In the genomic region with DNA sequence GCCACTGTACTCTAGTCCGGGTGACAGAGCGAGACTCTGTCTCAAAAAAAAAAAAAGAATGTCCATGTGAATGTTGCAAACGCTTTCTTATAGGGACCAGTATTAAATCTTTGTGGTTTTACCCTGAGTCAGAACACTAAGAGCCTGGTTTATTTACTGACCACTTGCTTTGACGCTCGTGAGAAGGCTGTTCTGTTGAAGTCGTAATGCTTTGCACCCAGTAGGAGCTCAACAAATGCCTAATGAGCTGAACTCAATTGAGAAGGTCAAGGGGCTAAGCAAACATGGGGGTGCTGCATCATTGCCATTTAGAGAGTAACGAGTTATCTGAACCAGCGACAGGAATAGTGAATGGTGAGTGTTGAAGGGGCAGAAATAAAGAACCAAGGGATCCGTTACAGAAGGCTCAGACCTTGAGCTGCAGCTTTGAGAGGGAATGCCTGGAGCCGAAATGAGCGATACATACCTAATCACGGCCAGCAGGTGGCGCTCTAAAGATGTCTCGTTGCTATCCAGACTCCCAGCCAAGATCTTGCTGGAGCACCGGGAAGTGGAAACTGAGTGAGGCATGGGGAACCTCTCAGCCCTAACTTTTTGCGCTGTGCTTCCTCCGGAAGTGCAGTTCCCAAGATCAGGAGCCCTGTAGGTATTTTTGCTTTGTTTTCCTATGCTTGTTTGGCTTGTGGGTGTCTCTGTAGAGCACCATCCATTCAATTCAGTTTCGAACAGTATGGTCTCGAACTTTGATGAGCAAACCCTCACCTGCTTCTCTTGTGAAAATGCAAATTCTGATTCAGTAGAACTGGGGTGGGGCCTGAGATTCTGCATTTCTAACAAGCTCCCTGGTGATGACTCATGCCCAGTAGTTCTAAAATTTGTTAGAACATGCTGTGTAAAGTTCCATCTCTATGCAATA, we compare ENCODE assay signal across 8 cellular contexts. TPM values are rescaled to one million over a fixed set of nuclear protein-coding genes. Genes with fewer than 3 reads are reported as not detected.
DNase-seq lines count a peak whose midpoint lies in the region; ATAC-seq, FAIRE-seq and TF ChIP-seq lines count a peak whose summit lies in the region.

No MANE protein-coding gene starts in this region.

- peak; percentile 64 for ATAC-seq in central memory CD8-positive, alpha-beta T cell (replicated peaks; ENCODE audit: extremely low read depth, poor library complexity, severe bottlenecking)
- no peak for ATAC-seq in GM18870 (IDR thresholded peaks at IDR 0.05; ENCODE audit: unreplicated experiment)

- peak; percentile 97 for FAIRE-seq in keratinocyte (lab: Jason Lieb, UNC)

- H3K79me2 ChIP-seq in keratinocyte (ENCODE audit: control insufficient read depth, insufficient read depth, low read length) = no peaks in the 10 kb centered on the region

- H3K27ac Mint-ChIP-seq in central memory CD8-positive, alpha-beta T cell (ENCODE audit: low read depth) = no peak overlapping the region

- no peaks in the 10 kb centered on the region for H3K9me3 Mint-ChIP-seq in central memory CD8-positive, alpha-beta T cell

- H3K9me3 ChIP-seq in keratinocyte (ENCODE audit: control insufficient read depth, low read depth, low read length) = no peaks in the 10 kb centered on the region

- no peaks in the 10 kb centered on the region for H4K20me1 ChIP-seq in keratinocyte (ENCODE audit: control insufficient read depth, extremely low read depth, insufficient read depth, low read length)

- H3K36me3 ChIP-seq in keratinocyte (ENCODE audit: control insufficient read depth in 2 of 2, extremely low read depth in 1 of 2, insufficient read depth in 2 of 2, low read length in 2 of 2) = no peaks in the 10 kb centered on the region

- dilution Hi-C loops in keratinocyte (cut with MboI; ENCODE audit: extremely low pct_ligation_motif_present, low sequenced_read_pairs) = no loop called here

- peaks cover 10% of the 10 kb centered on the region for H3K27me3 Mint-ChIP-seq in central memory CD8-positive, alpha-beta T cell

- H3K4me3 ChIP-seq in keratinocyte (ENCODE audit: control insufficient read depth in 2 of 3, extremely low read depth in 1 of 3, insufficient read depth in 2 of 3, low read depth in 1 of 3, low read length in 3 of 3) = peak overlapping the region in 2 of 3 experiments; percentile 9 to 34

- H2AFZ ChIP-seq in keratinocyte (ENCODE audit: control insufficient read depth, low read length) = peak overlapping the region; percentile 42

- in situ Hi-C loops in ACHN (cut with HindIII; ENCODE audit: low pct_ligation_motif_present, low pct_unique_long_range_greater_than_20kb, low sequenced_read_pairs) = no loop called here

- H3K4me1 ChIP-seq in keratinocyte (ENCODE audit: control insufficient read depth, extremely low read depth, insufficient read depth, low read length) = peaks cover 18% of the 10 kb centered on the region

- H3K27me3 ChIP-seq in keratinocyte (ENCODE audit: control insufficient read depth, extremely low read depth, insufficient read depth, low read length) = no peaks in the 10 kb centered on the region

- H3K36me3 Mint-ChIP-seq in central memory CD8-positive, alpha-beta T cell (ENCODE audit: insufficient read depth) = no peaks in the 10 kb centered on the region

- H3K4me2 ChIP-seq in keratinocyte (ENCODE audit: control insufficient read depth, extremely low read depth, insufficient read depth, low read depth, low read length) = peak overlapping the region; percentile 30

- peak; percentile 84 to 96 (median 95) for TF ChIP-seq CTCF in keratinocyte (optimal IDR thresholded peaks at IDR 0.05 in 1 of 3, IDR thresholded peaks at IDR 0.05 in 1 of 3, conservative IDR thresholded peaks at IDR 0.05 in 1 of 3; ENCODE audit: extremely low read depth in 1 of 3, insufficient read depth in 2 of 3, low read length in 3 of 3)

- no peak overlapping the region for H3K4me3 Mint-ChIP-seq in central memory CD8-positive, alpha-beta T cell

- DNase-seq in ACHN (peak; percentile 89), H4 (ENCODE audit: low spot score) (peak; percentile 75), NCI-H2227 treated with DMSO at 0.1 percent for 48 hours (lab: John Stamatoyannopoulos, UW) (peak; percentile 81), keratinocyte (ENCODE audit: low read depth, low spot score) (peak; percentile 76)
- DNase-seq in activated CD4-positive, CD25-positive, alpha-beta regulatory T cell treated with anti-CD3 and anti-CD28 coated beads, Interleukin-2, amount 50 U/mL, for 16 hours (ENCODE audit: low read depth, low spot score) = peak; percentile 62
- DNase-seq in central memory CD8-positive, alpha-beta T cell (ENCODE audit: low spot score in 2 of 2) = peak; percentile 47 to 74
- DNase-seq in stimulated activated CD4-positive, alpha-beta T cell treated with anti-CD3 and anti-CD28 coated beads, Interleukin-1b, Interleukin-23, amount 100 ng/mL, for 1 hour (ENCODE audit: low read depth in 2 of 2) = peak; percentile 23 to 64

- no peaks in the 10 kb centered on the region for H3K9me1 ChIP-seq in keratinocyte (ENCODE audit: control insufficient read depth, extremely low read depth, insufficient read depth, low read length)

- H3K4me1 Mint-ChIP-seq in central memory CD8-positive, alpha-beta T cell = peaks cover 9% of the 10 kb centered on the region

- no peak overlapping the region for H3K9ac ChIP-seq in keratinocyte (ENCODE audit: control insufficient read depth, extremely low read depth, insufficient read depth, low read length)

- peak overlapping the region; percentile 23 for H3K27ac ChIP-seq in keratinocyte (ENCODE audit: control insufficient read depth, insufficient read depth, low read length)

RNA-seq across cellular contexts. Expression of a gene that starts 12.6 kb away (rescaled TPM):
- not detected in 2 replicates for total RNA-seq in H4 (2014; rRNA removed; shearing (Covaris generic))
- polyA plus RNA-seq in keratinocyte = 0.18 to 0.46 TPM (median 0.23 TPM) in 3 replicates
- polyA plus RNA-seq in keratinocyte (2011; ENCODE audit: low read depth) = 0.81 TPM
- 0.16 TPM in 2 replicates for polyA plus RNA-seq in keratinocyte (2011; cell fraction: cytosol; rRNA removed)
- 0.75 and 0.76 TPM in 2 replicates for polyA plus RNA-seq in keratinocyte (2011; cell fraction: nucleus; rRNA removed)
- 0.15 and 6.4 TPM in 2 replicates for polyA plus RNA-seq in keratinocyte (2012; ENCODE audit: low replicate concordance)
- polyA minus RNA-seq in keratinocyte = 0.10 to 0.36 TPM (median 0.16 TPM) in 3 replicates
- not detected for polyA minus RNA-seq in keratinocyte (2011; cell fraction: cytosol; rRNA and poly(A)+ RNA removed)
- polyA minus RNA-seq in keratinocyte (2011; cell fraction: nucleus; rRNA and poly(A)+ RNA removed) = 0.53 and 0.85 TPM in 2 replicates

RNA-seq across cellular contexts. Expression of a gene that starts 25.5 kb away (rescaled TPM):
- total RNA-seq in H4 (2014; rRNA removed; shearing (Covaris generic)) = 16.1 and 31.8 TPM in 2 replicates
- polyA plus RNA-seq in keratinocyte = 65.4 to 77.4 TPM (median 76.8 TPM) in 3 replicates
- polyA plus RNA-seq in keratinocyte (2011; ENCODE audit: low read depth) = 313 TPM
- polyA plus RNA-seq in keratinocyte (2011; cell fraction: cytosol; rRNA removed) = 61.4 and 64.7 TPM in 2 replicates
- polyA plus RNA-seq in keratinocyte (2011; cell fraction: nucleus; rRNA removed) = 129 and 132 TPM in 2 replicates
- 43.8 and 92.3 TPM in 2 replicates for polyA plus RNA-seq in keratinocyte (2012; ENCODE audit: low replicate concordance)
- polyA minus RNA-seq in keratinocyte = 38.4 to 62.2 TPM (median 58.5 TPM) in 3 replicates
- polyA minus RNA-seq in keratinocyte (2011; cell fraction: cytosol; rRNA and poly(A)+ RNA removed) = 41.4 TPM
- polyA minus RNA-seq in keratinocyte (2011; cell fraction: nucleus; rRNA and poly(A)+ RNA removed) = 57.6 and 98.0 TPM in 2 replicates

RNA-seq across cellular contexts. Expression of a gene that starts 27.2 kb away (rescaled TPM):
- 2,934 and 3,123 TPM in 2 replicates for total RNA-seq in H4 (2014; rRNA removed; shearing (Covaris generic))
- polyA plus RNA-seq in keratinocyte = 4,206 to 5,909 TPM (median 4,505 TPM) in 3 replicates
- 10,583 TPM for polyA plus RNA-seq in keratinocyte (2011; ENCODE audit: low read depth)
- 7,444 and 8,930 TPM in 2 replicates for polyA plus RNA-seq in keratinocyte (2011; cell fraction: cytosol; rRNA removed)
- polyA plus RNA-seq in keratinocyte (2011; cell fraction: nucleus; rRNA removed) = 1,165 and 1,684 TPM in 2 replicates
- 3,382 and 6,981 TPM in 2 replicates for polyA plus RNA-seq in keratinocyte (2012; ENCODE audit: low replicate concordance)
- 276 to 2,052 TPM (median 1,323 TPM) in 3 replicates for polyA minus RNA-seq in keratinocyte
- polyA minus RNA-seq in keratinocyte (2011; cell fraction: cytosol; rRNA and poly(A)+ RNA removed) = 863 TPM
- 120 and 225 TPM in 2 replicates for polyA minus RNA-seq in keratinocyte (2011; cell fraction: nucleus; rRNA and poly(A)+ RNA removed)
